10 cellular contexts compared by ENCODE assay signal in the genomic region with DNA sequence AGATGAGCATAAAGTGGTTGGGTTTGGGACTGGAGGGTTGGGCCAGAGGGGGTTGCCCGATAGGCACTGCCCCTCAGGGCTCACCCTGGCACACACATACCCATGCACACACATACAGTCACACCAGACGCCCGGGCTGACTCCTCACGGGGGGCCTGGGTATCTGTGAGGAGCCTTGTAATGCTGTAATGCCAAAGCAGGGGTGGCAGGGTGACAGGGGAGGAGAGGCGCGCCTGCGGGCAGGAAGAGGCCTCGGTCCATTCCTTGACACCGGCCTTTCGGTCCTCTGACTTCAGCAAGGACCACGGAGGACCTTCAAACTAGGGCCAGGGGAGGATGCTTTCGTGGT. TPM values are rescaled to one million over a fixed set of nuclear protein-coding genes. Genes with fewer than 3 reads are reported as not detected.
A peak's percentile ranks its signal among the peaks of the same experiment; 100 is the strongest.
DNase-seq lines count a peak whose midpoint lies in the region; ATAC-seq and TF ChIP-seq lines count a peak whose summit lies in the region.
"Had no signal": no experiment of that assay in that cellular context is flagged by ENCODE, and none has a peak within 500 bp of the region (broad histone marks: within the 10 kb centered on the region; RNA-seq: fewer than 3 reads in every experiment).

No MANE protein-coding gene starts in this region.

- H3K9ac ChIP-seq in BLaER1, result no peak overlapping the region
- no peak overlapping the region for H3K9ac ChIP-seq in OCI-LY3 (ENCODE audit: low read length)
- no peak overlapping the region for H3K9ac ChIP-seq in neural progenitor cell

- H3K36me3 ChIP-seq in BLaER1 (no peaks in the 10 kb centered on the region), OCI-LY3 (replicated peaks; ENCODE audit: low read depth, low read length) (no peaks in the 10 kb centered on the region), esophagus squamous epithelium (no peaks in the 10 kb centered on the region), neural progenitor cell (no peaks in the 10 kb centered on the region)

- TF ChIP-seq CTCF in OCI-LY3 (IDR thresholded peaks at IDR 0.05; ENCODE audit: low read depth, low read length), result no peak
- no peak for TF ChIP-seq CTCF in esophagus squamous epithelium (IDR thresholded peaks at IDR 0.05)
- TF ChIP-seq CTCF in neural progenitor cell (IDR thresholded peaks at IDR 0.05), result no peak
- TF ChIP-seq CTCF in GM10266 (IDR thresholded peaks at IDR 0.05; ENCODE audit: control insufficient read depth, insufficient read depth, low read depth, missing control alignments), result no peak

- intact Hi-C loops in esophagus squamous epithelium (cut with DNase I), result no loop called here

- H3F3A ChIP-seq in neural progenitor cell (ENCODE audit: low read depth), result peaks cover 15% of the 10 kb centered on the region

- H3K27ac Mint-ChIP-seq in neural progenitor cell, result no peak overlapping the region

- H3K36me3 Mint-ChIP-seq in neural progenitor cell, result no peaks in the 10 kb centered on the region

- H3K27me3 Mint-ChIP-seq in neural progenitor cell (ENCODE audit: insufficient read depth, low read depth), result peaks cover 5% of the 10 kb centered on the region

- TF ChIP-seq POLR2A in esophagus squamous epithelium (IDR thresholded peaks at IDR 0.05), result no peak

- no peaks in the 10 kb centered on the region for H4K20me1 ChIP-seq in BLaER1
- H4K20me1 ChIP-seq in OCI-LY3 (ENCODE audit: insufficient read depth, low read length), result no peaks in the 10 kb centered on the region
- no peaks in the 10 kb centered on the region for H4K20me1 ChIP-seq in neural progenitor cell (ENCODE audit: low read depth)

- H3K27me3 ChIP-seq in BLaER1 (no peaks in the 10 kb centered on the region), OCI-LY3 (ENCODE audit: low read depth, low read length) (no peaks in the 10 kb centered on the region), esophagus squamous epithelium (peaks cover 0 to 26% (median 0%) of the 10 kb centered on the region in 4 donors), neural progenitor cell (peaks cover 22% of the 10 kb centered on the region)

- 56% methylated on average over 4 to 12 of the region's 12 CpGs for WGBS in esophagus squamous epithelium, 2 donors

- no peaks in the 10 kb centered on the region for H3K9me3 ChIP-seq in BLaER1
- no peaks in the 10 kb centered on the region for H3K9me3 ChIP-seq in OCI-LY3 (ENCODE audit: insufficient read depth, low read length)
- no peaks in the 10 kb centered on the region for H3K9me3 ChIP-seq in esophagus squamous epithelium
- H3K9me3 ChIP-seq in neural progenitor cell (ENCODE audit: low read depth), result no peaks in the 10 kb centered on the region

- ATAC-seq in GM21528 (IDR thresholded peaks at IDR 0.05; ENCODE audit: low FRiP score, unreplicated experiment) (no peak), HG03439 (IDR thresholded peaks at IDR 0.05; ENCODE audit: unreplicated experiment) (no peak)

- H3K79me2 ChIP-seq in OCI-LY3 (ENCODE audit: low read length), result no peaks in the 10 kb centered on the region
- H3K79me2 ChIP-seq in neural progenitor cell (ENCODE audit: low read depth), result no peaks in the 10 kb centered on the region

- H2AFZ ChIP-seq in OCI-LY3 (ENCODE audit: low read depth, low read length), result no peak overlapping the region
- peak overlapping the region; percentile 98 for H2AFZ ChIP-seq in neural progenitor cell (replicated peaks)

- no peak overlapping the region for H3K27ac ChIP-seq in BLaER1
- H3K27ac ChIP-seq in OCI-LY3 (ENCODE audit: low read length), result no peak overlapping the region
- peak overlapping the region in 3 of 4 donors; percentile 27 to 81 (median 68) for H3K27ac ChIP-seq in esophagus squamous epithelium
- no peak overlapping the region for H3K27ac ChIP-seq in neural progenitor cell
- H3K27ac ChIP-seq: foreskin keratinocyte had no signal

- peak overlapping the region; percentile 97 for H3K4me2 ChIP-seq in BLaER1
- H3K4me2 ChIP-seq in OCI-LY3 (ENCODE audit: low read length), result peak overlapping the region; percentile 62
- H3K4me2 ChIP-seq in neural progenitor cell, result peak overlapping the region; percentile 77

- H3K4me1 ChIP-seq in BLaER1 (peaks cover 48% of the 10 kb centered on the region), OCI-LY3 (ENCODE audit: low read length) (peaks cover 7% of the 10 kb centered on the region), esophagus squamous epithelium (peaks cover 9 to 19% (median 12%) of the 10 kb centered on the region in 3 donors), neural progenitor cell (peaks cover 14% of the 10 kb centered on the region)
- H3K4me1 ChIP-seq: foreskin keratinocyte had no signal

- H3K4me1 Mint-ChIP-seq in neural progenitor cell, result peaks cover 22% of the 10 kb centered on the region

- no peak for DNase-seq in esophagus squamous epithelium (lab: John Stamatoyannopoulos, UW)
- no peak for DNase-seq in neural progenitor cell (ENCODE audit: low spot score)
- DNase-seq in GM10266 (ENCODE audit: extremely low spot score), result no peak
- DNase-seq in NCI-H2107 (lab: John Stamatoyannopoulos, UW), result no peak
- DNase-seq: foreskin keratinocyte, RPMI8226 had no signal

- no peaks in the 10 kb centered on the region for H3K9me3 Mint-ChIP-seq in neural progenitor cell

- peak overlapping the region; percentile 73 for H3K4me3 Mint-ChIP-seq in neural progenitor cell

- H3K4me3 ChIP-seq in BLaER1 (0 out of 2 replicates have a peak overlapping the region, but pooled peaks have one; percentile 36), OCI-LY3 (ENCODE audit: low read length) (peak overlapping the region; percentile 77), esophagus squamous epithelium (peak overlapping the region; percentile 8 to 66 (median 38)), neural progenitor cell (peak overlapping the region; percentile 40)

RNA-seq across cellular contexts. Expression of a gene that starts 0.4 kb away (rescaled TPM):
- 1 to 10 TPM in 1 of 4 donors, under 1 TPM in 3; 0.13 to 2.9 (median 0.23) TPM for total RNA-seq in esophagus squamous epithelium
- 0.39 and 1.2 TPM in 2 replicates for total RNA-seq in neural progenitor cell (ENCODE audit: low replicate concordance)
- total RNA-seq: foreskin keratinocyte had no signal

RNA-seq across cellular contexts. Expression of a gene that starts 47.2 kb away (rescaled TPM):
- total RNA-seq in esophagus squamous epithelium, result not detected
- not detected in 2 replicates for total RNA-seq in neural progenitor cell (ENCODE audit: low replicate concordance)
- total RNA-seq: foreskin keratinocyte had no signal

RNA-seq across cellular contexts. Expression of a gene that starts 58.3 kb away (rescaled TPM):
- total RNA-seq in esophagus squamous epithelium (10 to 100 TPM in 3 of 4 donors, 1 to 10 TPM in 1; 4.7 to 42.2 (median 18.6) TPM), neural progenitor cell (ENCODE audit: low replicate concordance) (0.09 TPM in 1 of 2 replicates, not detected in the other)
- total RNA-seq: foreskin keratinocyte had no signal

Comparison
In these comparisons a context has a peak if more than half of its experiments do, and no peak if none do; other contexts are left out.
1. H3K27ac ChIP-seq: peak in esophagus squamous epithelium (3 of 4); none in BLaER1 (single experiment), OCI-LY3 (single experiment) and neural progenitor cell (single experiment).
2. Peak in every context shown above with its lines, with median percentiles within 50 percentile points of each other: H3K4me2 ChIP-seq and H3K4me3 ChIP-seq.